19 cellular contexts compared by ENCODE assay signal in genomic region chr17:17034028-17034427, GRCh38.
"Had no signal": no experiment of that assay in that cellular context is flagged by ENCODE, and none has a peak within 500 bp of the region (broad histone marks: within the 10 kb centered on the region; RNA-seq: fewer than 3 reads in every experiment).

No MANE protein-coding gene starts in this region.

- H3K36me3 Mint-ChIP-seq: activated naive CD4-positive, alpha-beta T cell treated with anti-CD3 and anti-CD28 coated beads, Interleukin-2, amount 50 U/mL, for 72 hours; memory B cell had no signal

- DNase-seq: activated CD4-positive, alpha-beta T cell treated with anti-CD3 and anti-CD28 coated beads, Interleukin-2, amount 10 ng/mL, durations not matched to agents 7 days and 5 days; activated CD8-positive, alpha-beta T cell treated with anti-CD3 and anti-CD28 coated beads, Interleukin-2, amount 10 ng/mL, durations not matched to agents 7 days and 5 days; aorta; colonic mucosa; left colon; nucleus accumbens; stimulated activated CD4-positive, alpha-beta T cell treated with anti-CD3 and anti-CD28 coated beads, Interleukin-12 subunit alpha, Interleukin-12 subunit beta, amount 100 ng/mL, for 4 hours; substantia nigra; transverse colon; uterus had no signal

- H3K27me3 Mint-ChIP-seq: central memory CD8-positive, alpha-beta T cell; stimulated activated naive CD8-positive, alpha-beta T cell treated with anti-CD3 and anti-CD28 coated beads, Interleukin-15, Interleukin-2, amounts not matched to agents 100 ng/mL and 50 ng/mL, for 24 hours had no signal

- H3K27ac ChIP-seq: breast epithelium, colonic mucosa, epithelial cell of prostate, transverse colon, uterus, VCaP had no signal

- H3K4me1 ChIP-seq: uterus had no signal

- H3K27me3 ChIP-seq: breast epithelium, colonic mucosa, heart left ventricle, transverse colon, uterus had no signal

- H3K9me3 ChIP-seq: breast epithelium, colonic mucosa, heart left ventricle, transverse colon, uterus had no signal

- ATAC-seq: activated CD4-positive, CD25-positive, alpha-beta regulatory T cell treated with anti-CD3 and anti-CD28 coated beads, Interleukin-2, amount 50 U/mL, for 24 hours; activated CD8-positive, alpha-beta T cell treated with anti-CD3 and anti-CD28 coated beads, Interleukin-2, amount 10 ng/mL, durations not matched to agents 7 days and 5 days; activated naive CD4-positive, alpha-beta T cell treated with anti-CD3 and anti-CD28 coated beads, Interleukin-2, amount 50 U/mL, for 72 hours; heart left ventricle; left colon had no signal

- H3K4me1 Mint-ChIP-seq: activated CD4-positive, alpha-beta T cell treated with anti-CD3 and anti-CD28 coated beads, Interleukin-2, amount 10 ng/mL, durations not matched to agents 7 days and 5 days; central memory CD8-positive, alpha-beta T cell had no signal

- H3K27ac Mint-ChIP-seq: activated CD4-positive, alpha-beta T cell treated with anti-CD3 and anti-CD28 coated beads, Interleukin-2, amount 10 ng/mL, durations not matched to agents 7 days and 5 days; activated CD8-positive, alpha-beta T cell treated with anti-CD3 and anti-CD28 coated beads, Interleukin-2, amount 10 ng/mL, durations not matched to agents 7 days and 5 days; activated naive CD4-positive, alpha-beta T cell treated with anti-CD3 and anti-CD28 coated beads, Interleukin-2, amount 50 U/mL, for 72 hours; memory B cell; stimulated activated naive CD8-positive, alpha-beta T cell treated with anti-CD3 and anti-CD28 coated beads, Interleukin-15, Interleukin-2, amounts not matched to agents 100 ng/mL and 50 ng/mL, for 24 hours had no signal

- H3K9me3 Mint-ChIP-seq: activated CD4-positive, alpha-beta T cell treated with anti-CD3 and anti-CD28 coated beads, Interleukin-2, amount 10 ng/mL, durations not matched to agents 7 days and 5 days; activated naive CD4-positive, alpha-beta T cell treated with anti-CD3 and anti-CD28 coated beads, Interleukin-2, amount 50 U/mL, for 72 hours; central memory CD8-positive, alpha-beta T cell; memory B cell; stimulated activated naive CD8-positive, alpha-beta T cell treated with anti-CD3 and anti-CD28 coated beads, Interleukin-15, Interleukin-2, amounts not matched to agents 100 ng/mL and 50 ng/mL, for 24 hours had no signal

- H3K4me3 Mint-ChIP-seq: activated CD4-positive, alpha-beta T cell treated with anti-CD3 and anti-CD28 coated beads, Interleukin-2, amount 10 ng/mL, durations not matched to agents 7 days and 5 days; activated CD8-positive, alpha-beta T cell treated with anti-CD3 and anti-CD28 coated beads, Interleukin-2, amount 10 ng/mL, durations not matched to agents 7 days and 5 days; central memory CD8-positive, alpha-beta T cell; memory B cell; stimulated activated naive CD8-positive, alpha-beta T cell treated with anti-CD3 and anti-CD28 coated beads, Interleukin-15, Interleukin-2, amounts not matched to agents 100 ng/mL and 50 ng/mL, for 24 hours had no signal

- H3K4me3 ChIP-seq: breast epithelium, colonic mucosa, heart left ventricle, transverse colon, uterus had no signal

- H3K36me3 ChIP-seq: breast epithelium, colonic mucosa, heart left ventricle, transverse colon, uterus had no signal
